In the genomic region with DNA sequence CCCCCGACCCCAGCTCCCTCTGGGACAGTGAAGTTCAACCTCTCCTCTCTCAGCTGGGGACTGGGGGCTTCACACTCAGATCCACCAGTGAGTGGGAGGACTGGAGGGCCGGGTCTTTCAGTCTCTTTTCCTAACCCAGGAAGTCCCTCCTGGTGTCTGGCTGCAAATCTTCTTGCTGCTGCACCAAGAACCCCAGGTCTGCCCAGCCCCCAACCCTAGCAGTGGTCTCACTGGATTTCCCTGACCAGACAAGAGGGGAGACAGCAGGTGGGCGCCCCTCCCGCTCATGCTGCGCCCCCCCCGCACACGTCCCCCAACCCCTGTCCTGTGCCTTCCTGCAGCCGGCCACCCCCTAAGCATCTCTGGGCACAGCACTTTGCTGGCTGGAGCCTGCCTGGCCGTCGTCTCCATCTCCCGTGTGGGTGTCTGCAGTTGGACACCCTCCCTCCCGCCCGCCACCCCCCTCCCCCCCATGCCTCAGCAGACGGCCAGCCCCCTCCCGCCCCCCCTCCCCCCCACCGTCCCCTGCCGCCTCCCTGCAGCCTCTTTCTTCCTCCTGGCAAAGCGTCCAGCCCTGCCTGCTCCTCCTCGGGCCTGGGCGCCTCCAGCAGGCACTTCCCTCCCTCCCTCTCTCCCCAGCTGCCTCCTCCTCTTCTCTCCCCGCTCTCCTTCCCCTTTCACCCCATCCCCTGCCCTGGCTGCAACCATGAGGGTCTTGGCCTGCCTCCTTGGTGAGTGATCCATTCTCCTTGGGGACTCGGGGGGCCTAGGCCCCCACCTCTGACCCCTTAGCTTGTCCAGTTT, we compare ENCODE assay signal across 8 cellular contexts. TPM values are rescaled to one million over a fixed set of nuclear protein-coding genes. Genes with fewer than 3 reads are reported as not detected.
DNase-seq lines count a peak whose midpoint lies in the region; ATAC-seq and TF ChIP-seq lines count a peak whose summit lies in the region.

A gene (plus strand): TSS at position 553 of the 804 bp plus-strand sequence. CDS start 154 bp downstream, at position 707.

- DNase-seq in G401 (ENCODE audit: low spot score) = peak; percentile 41
- DNase-seq in RWPE1 (ENCODE audit: low spot score) = no peak
- peak; percentile 34 for DNase-seq in fibroblast of peridontal ligament (ENCODE audit: extremely low read depth)
- DNase-seq in progenitor cell of endocrine pancreas (ENCODE audit: low spot score, unreplicated experiment) = no peak
- DNase-seq in CD1c-positive myeloid dendritic cell (ENCODE audit: extremely low spot score) = no peak
- no peak for DNase-seq in NCI-H1092 treated with DMSO at 0.1 percent for 48 hours (lab: John Stamatoyannopoulos, UW)

- POLR2A ChIA-PET in RWPE1 (lab: Yijun Ruan, JAX; ENCODE audit: low non-redundant PET) = no interaction called here

- peak within 1 kb of the TSS; percentile 99 for H3K27ac ChIP-seq in RWPE1

- ATAC-seq in HG03571 (IDR thresholded peaks at IDR 0.05; ENCODE audit: unreplicated experiment) = no peak
- ATAC-seq in GM18511 (IDR thresholded peaks at IDR 0.05; ENCODE audit: unreplicated experiment) = no peak

- peaks cover 13% of the 10 kb centered on the region for H3K4me1 Mint-ChIP-seq in progenitor cell of endocrine pancreas (ENCODE audit: low read depth)

- CTCF ChIA-PET in RWPE1 (lab: Yijun Ruan, JAX) = interaction anchor here (0.7 to 1.3 kb wide), 5 partner anchors 16 to 369 kb away, joined by 3 to 7 read pairs (median 3); no protein-coding TSS in a partner anchor

- H3K27me3 Mint-ChIP-seq in progenitor cell of endocrine pancreas = peaks cover 10% of the 10 kb centered on the region

- TF ChIP-seq CTCF in RWPE1 (conservative IDR thresholded peaks at IDR 0.05; ENCODE audit: low read depth) (no peak), progenitor cell of endocrine pancreas (IDR thresholded peaks at IDR 0.05; ENCODE audit: unreplicated experiment) (no peak)

- H3K27ac Mint-ChIP-seq in progenitor cell of endocrine pancreas = peak within 1 kb of the TSS; percentile 73

- H3K9me3 Mint-ChIP-seq in progenitor cell of endocrine pancreas (ENCODE audit: low read depth) = no peaks in the 10 kb centered on the region

- H3K36me3 Mint-ChIP-seq in progenitor cell of endocrine pancreas (ENCODE audit: insufficient read depth) = no peaks in the 10 kb centered on the region

- peak within 1 kb of the TSS; percentile 50 for H3K4me3 Mint-ChIP-seq in progenitor cell of endocrine pancreas (ENCODE audit: low read depth)

- in situ Hi-C loops in G401 (cut with HindIII; ENCODE audit: low sequenced_read_pairs) = no loop called here

RNA-seq across cellular contexts. Expression of the gene that starts here (rescaled TPM):
- total RNA-seq in G401 (2014; rRNA removed; shearing (Covaris generic)) = 2.5 and 9.4 TPM in 2 replicates
- 1.1 and 1.6 TPM in 2 replicates for total RNA-seq in progenitor cell of endocrine pancreas

Comparison
In these comparisons a context has a peak if more than half of its experiments do, and no peak if none do; other contexts are left out.
1. DNase-seq: peak in G401 (single experiment) and fibroblast of peridontal ligament (single experiment); none in RWPE1 (single experiment), progenitor cell of endocrine pancreas (single experiment), CD1c-positive myeloid dendritic cell (single experiment) and NCI-H1092 treated with DMSO at 0.1 percent for 48 hours (single experiment).